Comparison of ENCODE assay signal across 17 cellular contexts in genomic region chr13:72754111-72754510, GRCh38.
"Had no signal": no experiment of that assay in that cellular context is flagged by ENCODE, and none has a peak within 500 bp of the region (broad histone marks: within the 10 kb centered on the region; RNA-seq: fewer than 3 reads in every experiment).

No MANE protein-coding gene starts in this region.

- H3K27ac ChIP-seq: heart left ventricle, psoas muscle, right lobe of liver, spleen, stomach, thoracic aorta had no signal

- H3K27ac Mint-ChIP-seq: naive thymus-derived CD4-positive, alpha-beta T cell; nephron progenitor cell; stimulated activated naive B cell treated with anti-CD40 and anti-IgM and Interleukin-4, amounts not matched to agents 10 μg/mL and 1 μg/mL and 100 μg/mL, for 72 hours had no signal

- H3K4me3 Mint-ChIP-seq: effector memory CD8-positive, alpha-beta T cell; naive thymus-derived CD4-positive, alpha-beta T cell; nephron progenitor cell; stimulated activated naive B cell treated with anti-CD40 and anti-IgM and Interleukin-4, amounts not matched to agents 10 μg/mL and 1 μg/mL and 100 μg/mL, for 72 hours had no signal

- ATAC-seq: effector memory CD8-positive, alpha-beta T cell; heart left ventricle; naive thymus-derived CD4-positive, alpha-beta T cell; psoas muscle; right lobe of liver; stimulated activated naive B cell treated with anti-CD40 and anti-IgM and Interleukin-4, amounts not matched to agents 10 μg/mL and 1 μg/mL and 100 μg/mL, for 72 hours had no signal

- H3K4me1 Mint-ChIP-seq: nephron progenitor cell had no signal

- H3K9me3 Mint-ChIP-seq: nephron progenitor cell had no signal

- DNase-seq: effector memory CD8-positive, alpha-beta T cell; heart left ventricle; hippocampal formation; kidney glomerular epithelial cell; naive thymus-derived CD4-positive, alpha-beta T cell; nephron progenitor cell; psoas muscle; retina; right lobe of liver; spleen; stimulated activated CD4-positive, alpha-beta T cell treated with anti-CD3 and anti-CD28 coated beads, Interleukin-2, amount 100 ng/mL, for 24 hours; stimulated activated CD4-positive, alpha-beta T cell treated with anti-CD3 and anti-CD28 coated beads, Interleukin-4, amount 100 ng/mL, for 4 hours; stimulated activated naive B cell treated with anti-CD40 and anti-IgM and Interleukin-4, amounts not matched to agents 10 μg/mL and 1 μg/mL and 100 μg/mL, for 72 hours; stomach; substantia nigra; trophoblast cell had no signal

- H3K27me3 Mint-ChIP-seq: effector memory CD8-positive, alpha-beta T cell; naive thymus-derived CD4-positive, alpha-beta T cell; stimulated activated naive B cell treated with anti-CD40 and anti-IgM and Interleukin-4, amounts not matched to agents 10 μg/mL and 1 μg/mL and 100 μg/mL, for 72 hours had no signal
